1 cellular context compared by ENCODE assay signal in the genomic region with DNA sequence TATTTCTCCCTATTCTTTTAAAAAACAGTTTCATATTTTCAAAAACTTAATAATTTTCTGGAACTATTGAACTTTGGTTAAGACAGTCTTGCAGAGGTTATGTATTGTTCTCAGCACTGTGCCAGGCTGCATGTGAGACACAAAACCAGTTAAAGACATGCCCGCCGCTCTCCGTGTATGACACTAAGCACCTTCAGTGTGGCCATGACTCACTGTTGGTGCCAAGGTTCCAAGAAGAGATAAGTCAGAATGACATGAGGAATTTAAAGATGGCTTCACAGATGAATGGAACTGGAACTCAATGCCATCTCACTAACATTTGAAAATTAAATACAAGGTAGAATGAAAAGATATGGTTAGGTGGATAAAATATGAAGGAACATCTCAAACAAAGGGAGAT.
TF ChIP-seq lines count a peak whose summit lies in the region.

No MANE protein-coding gene starts in this region.

TF ChIP-seq in IMR-90, 13 proteins besides CTCF, POLR2A, EP300 and RAD21 (continued from another document):
- TF ChIP-seq, protein P1, sequence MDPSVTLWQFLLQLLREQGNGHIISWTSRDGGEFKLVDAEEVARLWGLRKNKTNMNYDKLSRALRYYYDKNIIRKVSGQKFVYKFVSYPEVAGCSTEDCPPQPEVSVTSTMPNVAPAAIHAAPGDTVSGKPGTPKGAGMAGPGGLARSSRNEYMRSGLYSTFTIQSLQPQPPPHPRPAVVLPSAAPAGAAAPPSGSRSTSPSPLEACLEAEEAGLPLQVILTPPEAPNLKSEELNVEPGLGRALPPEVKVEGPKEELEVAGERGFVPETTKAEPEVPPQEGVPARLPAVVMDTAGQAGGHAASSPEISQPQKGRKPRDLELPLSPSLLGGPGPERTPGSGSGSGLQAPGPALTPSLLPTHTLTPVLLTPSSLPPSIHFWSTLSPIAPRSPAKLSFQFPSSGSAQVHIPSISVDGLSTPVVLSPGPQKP (IDR thresholded peaks at IDR 0.05; ENCODE audit: borderline replicate concordance, low read depth, low read length) = no peak
- no peak for TF ChIP-seq RCOR1 (IDR thresholded peaks at IDR 0.05; ENCODE audit: insufficient replicate concordance, low read length)
- no peak for TF ChIP-seq MAZ (IDR thresholded peaks at IDR 0.05; ENCODE audit: borderline replicate concordance, low read depth, low read length)
- TF ChIP-seq CHD1 (IDR thresholded peaks at IDR 0.05; ENCODE audit: low read depth, low read length) = no peak
- no peak for TF ChIP-seq NFE2L2 (IDR thresholded peaks at IDR 0.05; ENCODE audit: low read depth, low read length)
- TF ChIP-seq FOS (IDR thresholded peaks at IDR 0.05; ENCODE audit: low read depth, low read length) = no peak
- TF ChIP-seq SMC3 (IDR thresholded peaks at IDR 0.05; ENCODE audit: low read depth, low read length) = no peak
- no peak for TF ChIP-seq USF2 (IDR thresholded peaks at IDR 0.05; ENCODE audit: low read depth, low read length)
- no peak for TF ChIP-seq BHLHE40 (IDR thresholded peaks at IDR 0.05; ENCODE audit: low read depth, low read length)
- no peak for TF ChIP-seq MAFK (IDR thresholded peaks at IDR 0.05; ENCODE audit: low read depth, low read length)
- TF ChIP-seq CEBPB (IDR thresholded peaks at IDR 0.05; ENCODE audit: low read depth, low read length) = no peak
- TF ChIP-seq RFX5 (IDR thresholded peaks at IDR 0.05; ENCODE audit: low read depth, low read length) = no peak
